In the genomic region with DNA sequence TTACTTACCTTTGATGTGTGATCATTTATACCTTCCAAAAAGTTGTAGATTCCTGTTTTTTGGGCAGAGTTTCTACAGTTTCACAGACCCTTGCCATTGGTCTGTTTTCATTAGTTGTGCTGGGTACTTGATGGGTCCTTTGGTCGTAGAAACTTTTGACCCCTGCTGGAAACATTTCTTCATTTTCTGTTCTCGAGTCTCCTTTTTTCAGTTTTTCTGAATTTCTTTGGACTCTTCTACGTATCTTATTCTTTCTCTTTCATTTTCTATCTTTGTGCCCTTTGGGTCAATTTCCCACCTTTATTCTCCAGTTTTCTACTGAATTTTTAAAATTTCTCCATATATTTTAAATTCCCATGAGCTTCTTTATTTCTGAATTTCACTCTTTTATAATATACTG, we compare ENCODE assay signal across 1 cellular context.
TF ChIP-seq lines count a peak whose summit lies in the region.

No MANE protein-coding gene starts in this region.

TF ChIP-seq in HCT116, 20 proteins besides CTCF, POLR2A, EP300 and RAD21:
- 0 out of 2 replicates have a peak, but pooled peaks have one; percentile 1 for TF ChIP-seq JUND (IDR thresholded peaks at IDR 0.05)
- TF ChIP-seq, protein P1, sequence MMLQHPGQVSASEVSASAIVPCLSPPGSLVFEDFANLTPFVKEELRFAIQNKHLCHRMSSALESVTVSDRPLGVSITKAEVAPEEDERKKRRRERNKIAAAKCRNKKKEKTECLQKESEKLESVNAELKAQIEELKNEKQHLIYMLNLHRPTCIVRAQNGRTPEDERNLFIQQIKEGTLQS (IDR thresholded peaks at IDR 0.05): no peak
- no peak for TF ChIP-seq CBX3 (IDR thresholded peaks at IDR 0.05; ENCODE audit: low read depth)
- no peak for TF ChIP-seq SP1 (IDR thresholded peaks at IDR 0.05; ENCODE audit: low read depth)
